16 cellular contexts compared by ENCODE assay signal in the genomic region with DNA sequence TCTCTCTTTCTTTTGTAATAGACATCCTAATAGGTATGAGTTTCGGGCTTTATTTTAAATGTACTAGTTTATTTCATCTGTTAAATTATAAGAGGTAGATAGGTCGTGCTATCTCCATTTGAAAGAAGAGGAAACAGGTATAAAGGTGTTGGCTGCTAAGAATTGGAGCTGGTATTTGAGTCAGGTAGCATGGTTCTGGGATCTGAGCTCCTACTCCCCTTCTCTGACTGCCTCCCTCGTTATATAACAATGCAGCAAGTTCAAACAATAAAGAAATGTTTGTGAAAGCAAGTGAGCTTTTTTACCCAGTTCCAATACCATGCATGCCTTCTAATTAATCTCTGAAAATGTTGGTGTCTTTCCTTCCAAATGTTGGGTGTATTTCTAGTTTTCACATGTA.
DNase-seq lines count a peak whose midpoint lies in the region; ATAC-seq and TF ChIP-seq lines count a peak whose summit lies in the region.
"Had no signal": no experiment of that assay in that cellular context is flagged by ENCODE, and none has a peak within 500 bp of the region (broad histone marks: within the 10 kb centered on the region; RNA-seq: fewer than 3 reads in every experiment).

No MANE protein-coding gene starts in this region.

- H3F3A ChIP-seq in GM23338 (replicated peaks; ENCODE audit: low read depth), result no peaks in the 10 kb centered on the region

- WGBS in mammary epithelial cell (ENCODE audit: low coverage, missing lambda C conversion rate), result 97% methylated on average over 3 of the region's 3 CpGs

- peak overlapping the region; percentile 60 for H3K27ac ChIP-seq in GM23338 (ENCODE audit: low read depth)
- no peak overlapping the region for H3K27ac ChIP-seq in mammary epithelial cell (ENCODE audit: insufficient read depth, low read depth, low read length)
- H3K27ac ChIP-seq: C4-2B, GM23248 had no signal

- H3K4me2 ChIP-seq in GM23338, result peak overlapping the region; percentile 13
- no peak overlapping the region for H3K4me2 ChIP-seq in mammary epithelial cell (ENCODE audit: insufficient read depth, low read depth, low read length)

- no peak overlapping the region for H3K9ac ChIP-seq in mammary epithelial cell (ENCODE audit: insufficient read depth, low read length)
- H3K9ac ChIP-seq: GM23248 had no signal

- H3K27me3 Mint-ChIP-seq in GM23338 (ENCODE audit: insufficient read depth, low read depth, poor library complexity), result no peaks in the 10 kb centered on the region
- H3K27me3 Mint-ChIP-seq: CD4-positive, alpha-beta T cell had no signal

- H2AFZ ChIP-seq in GM23338, result no peak overlapping the region
- no peak overlapping the region for H2AFZ ChIP-seq in mammary epithelial cell (ENCODE audit: low read depth, low read length)
- H2AFZ ChIP-seq: GM23248 had no signal

- H3K9me3 Mint-ChIP-seq in GM23338, result no peaks in the 10 kb centered on the region
- H3K9me3 Mint-ChIP-seq: CD4-positive, alpha-beta T cell had no signal

- CTCF ChIA-PET in mammary epithelial cell (lab: Charles Lee; ENCODE audit: low non-redundant PET), result no interaction called here

- BruUV-seq in mammary epithelial cell (replicated peaks; lab: Mats Ljungman, UMichigan), result no TSS peak

- no peaks in the 10 kb centered on the region for H3K9me2 ChIP-seq in GM23338 (ENCODE audit: insufficient read depth)

- H3K4me3 ChIP-seq in GM23338, result no peak overlapping the region
- H3K4me3 ChIP-seq in H7 (ENCODE audit: insufficient read depth, low read depth, low read length), result no peak overlapping the region
- no peak overlapping the region for H3K4me3 ChIP-seq in mammary epithelial cell (replicated peaks in 1 of 3; ENCODE audit: insufficient read depth in 1 of 3, low read depth in 2 of 3, low read length in 3 of 3)
- H3K4me3 ChIP-seq: GM23248, HAP-1 had no signal

- H3K9me3 ChIP-seq in mammary epithelial cell (replicated peaks; ENCODE audit: insufficient read depth, low read length), result no peaks in the 10 kb centered on the region
- H3K9me3 ChIP-seq: BE2C, Caco-2, HAP-1 had no signal

- H3K27me3 ChIP-seq in GM23338 (ENCODE audit: insufficient read depth) (no peaks in the 10 kb centered on the region), H7 (ENCODE audit: control insufficient read depth, insufficient read depth, low read length) (no peaks in the 10 kb centered on the region), mammary epithelial cell (ENCODE audit: insufficient read depth, low read length) (no peaks in the 10 kb centered on the region)
- H3K27me3 ChIP-seq: BE2C had no signal

- dilution Hi-C loops in mammary epithelial cell (cut with HindIII; ENCODE audit: low sequenced_read_pairs), result no loop called here

- intact Hi-C loops in mammary epithelial cell (cut with micrococcal nuclease), result no loop called here

- H3K36me3 ChIP-seq in GM23338 (ENCODE audit: insufficient read depth) (no peaks in the 10 kb centered on the region), H7 (replicated peaks; ENCODE audit: control insufficient read depth, insufficient read depth, low read length) (no peaks in the 10 kb centered on the region), mammary epithelial cell (ENCODE audit: insufficient read depth, low read length) (no peaks in the 10 kb centered on the region)
- H3K36me3 ChIP-seq: BE2C had no signal

- H3K4me3 Mint-ChIP-seq in GM23338, result no peak overlapping the region; the same call in 2 of the 3 replicates
- H3K4me3 Mint-ChIP-seq: CD4-positive, alpha-beta T cell had no signal

- peak; percentile 81 for ATAC-seq in GM23338

- peak overlapping the region; percentile 87 for H3K27ac Mint-ChIP-seq in GM23338
- H3K27ac Mint-ChIP-seq: CD4-positive, alpha-beta T cell had no signal

- in situ Hi-C loops in mammary epithelial cell (cut with MboI; ENCODE audit: low sequenced_read_pairs in 2 of 2), result no loop called here

- H4K20me1 ChIP-seq in GM23338 (replicated peaks; ENCODE audit: insufficient read depth), result no peaks in the 10 kb centered on the region
- H4K20me1 ChIP-seq in mammary epithelial cell (ENCODE audit: insufficient read depth, low read length), result no peaks in the 10 kb centered on the region

- TF ChIP-seq CTCF in GM23338 (conservative IDR thresholded peaks at IDR 0.05; ENCODE audit: low read depth in 2 of 2), result no peak
- no peak for TF ChIP-seq CTCF in mammary epithelial cell (conservative IDR thresholded peaks at IDR 0.05 in 1 of 2, IDR thresholded peaks at IDR 0.05 in 1 of 2; ENCODE audit: extremely low read depth in 1 of 2, insufficient read depth in 1 of 2, low read depth in 1 of 2, low read length in 2 of 2)

- no peaks in the 10 kb centered on the region for H3K36me3 Mint-ChIP-seq in GM23338 (ENCODE audit: low read depth)

- H3K79me2 ChIP-seq in GM23338 (replicated peaks; ENCODE audit: insufficient read depth) (peaks cover 15% of the 10 kb centered on the region; the same call in 1 of the 2 replicates), mammary epithelial cell (ENCODE audit: insufficient read depth, low read length) (peaks cover 60% of the 10 kb centered on the region)

- peaks cover 58% of the 10 kb centered on the region for H3K4me1 ChIP-seq in GM23338 (ENCODE audit: insufficient read depth)
- peaks cover 12% of the 10 kb centered on the region for H3K4me1 ChIP-seq in mammary epithelial cell (ENCODE audit: insufficient read depth, low read length)
- H3K4me1 ChIP-seq: BE2C, Caco-2 had no signal

- peak; percentile 57 for DNase-seq in GM23338 (ENCODE audit: low spot score)
- DNase-seq in H7, result peak; percentile 16
- DNase-seq in OCI-M1 (lab: John Stamatoyannopoulos, UW), result peak; percentile 44
- peak; percentile 16 for DNase-seq in iPS DF 4.7 (ENCODE audit: extremely low read depth, low spot score)
- DNase-seq in mammary epithelial cell, result no peak
- no peak for DNase-seq in activated naive CD4-positive, alpha-beta T cell treated with anti-CD3 and anti-CD28 coated beads, Interleukin-2, amount 50 U/mL, for 16 hours
- DNase-seq: ACHN; BE2C; Caco-2; CD4-positive, alpha-beta T cell; DMS153; DMS79; GDM1; GM23248 had no signal

- peaks cover 50% of the 10 kb centered on the region for H3K4me1 Mint-ChIP-seq in GM23338

TF ChIP-seq in GM23338, 12 proteins besides CTCF, POLR2A, EP300 and RAD21 (continues in another document):
- TF ChIP-seq POLR2AphosphoS5 (IDR thresholded peaks at IDR 0.05; ENCODE audit: low read depth), result no peak
- TF ChIP-seq, protein P1, sequence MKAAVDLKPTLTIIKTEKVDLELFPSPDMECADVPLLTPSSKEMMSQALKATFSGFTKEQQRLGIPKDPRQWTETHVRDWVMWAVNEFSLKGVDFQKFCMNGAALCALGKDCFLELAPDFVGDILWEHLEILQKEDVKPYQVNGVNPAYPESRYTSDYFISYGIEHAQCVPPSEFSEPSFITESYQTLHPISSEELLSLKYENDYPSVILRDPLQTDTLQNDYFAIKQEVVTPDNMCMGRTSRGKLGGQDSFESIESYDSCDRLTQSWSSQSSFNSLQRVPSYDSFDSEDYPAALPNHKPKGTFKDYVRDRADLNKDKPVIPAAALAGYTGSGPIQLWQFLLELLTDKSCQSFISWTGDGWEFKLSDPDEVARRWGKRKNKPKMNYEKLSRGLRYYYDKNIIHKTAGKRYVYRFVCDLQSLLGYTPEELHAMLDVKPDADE (IDR thresholded peaks at IDR 0.05), result no peak
- no peak for TF ChIP-seq CREB1 (CRISPR knock-in tag; IDR thresholded peaks at IDR 0.05; ENCODE audit: low read depth)
- TF ChIP-seq ZNF114 (CRISPR knock-in tag; IDR thresholded peaks at IDR 0.05), result no peak
- no peak for TF ChIP-seq EZH2 (IDR thresholded peaks at IDR 0.05; ENCODE audit: low read depth, unreplicated experiment)
- TF ChIP-seq EZH2phosphoT487 (IDR thresholded peaks at IDR 0.05; ENCODE audit: unreplicated experiment), result no peak

Comparison
In these comparisons a context has a peak if more than half of its experiments do, and no peak if none do; other contexts are left out.
1. DNase-seq: peak in GM23338 (single experiment), H7 (single experiment), OCI-M1 (single experiment) and iPS DF 4.7 (single experiment); none in mammary epithelial cell (single experiment) and activated naive CD4-positive, alpha-beta T cell treated with anti-CD3 and anti-CD28 coated beads, Interleukin-2, amount 50 U/mL, for 16 hours (single experiment).